12 cellular contexts compared by ENCODE assay signal in the genomic region with DNA sequence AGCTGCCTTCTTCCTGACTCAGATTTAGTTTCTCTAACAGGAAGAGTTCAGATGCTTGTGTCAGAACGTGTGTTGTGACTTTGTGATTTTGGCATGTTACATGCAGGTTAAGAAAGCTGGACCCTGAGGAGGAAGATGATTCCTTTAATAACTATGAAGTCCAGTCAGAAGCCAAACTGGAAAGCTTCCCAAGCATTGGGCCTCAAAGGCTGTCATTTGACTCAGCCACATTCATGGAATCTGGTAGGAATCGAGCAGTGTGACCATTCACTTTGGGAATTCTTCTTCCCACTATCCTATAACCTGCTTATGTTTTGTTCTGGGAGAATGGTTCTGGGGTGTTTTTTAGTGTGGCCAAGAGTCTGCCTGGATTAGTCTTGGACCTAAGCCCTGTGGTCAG. TPM values are rescaled to one million over a fixed set of nuclear protein-coding genes. Genes with fewer than 3 reads are reported as not detected.
DNase-seq lines count a peak whose midpoint lies in the region; ATAC-seq and TF ChIP-seq lines count a peak whose summit lies in the region.
"Had no signal": no experiment of that assay in that cellular context is flagged by ENCODE, and none has a peak within 500 bp of the region (broad histone marks: within the 10 kb centered on the region; RNA-seq: fewer than 3 reads in every experiment).

No MANE protein-coding gene starts in this region.

- no peaks in the 10 kb centered on the region for H3K9me3 ChIP-seq in subcutaneous abdominal adipose tissue (ENCODE audit: control insufficient read depth in 5 of 5, low read length in 5 of 5)
- H3K9me3 ChIP-seq: left ventricle myocardium inferior had no signal

- DNase-seq in GM04504 (ENCODE audit: low read depth) (peak; percentile 95), astrocyte of the cerebellum (ENCODE audit: low read depth) (peak; percentile 94), glomerular endothelial cell (ENCODE audit: extremely low read depth, low read depth, low spot score) (peak; percentile 50), HK-2 (ENCODE audit: unreplicated experiment) (no peak), ureter (ENCODE audit: low spot score) (no peak), HUDEP-2 (lab: John Stamatoyannopoulos, UW; ENCODE audit: unreplicated experiment in 76 of 76) (no peak)
- DNase-seq: activated CD4-positive, alpha-beta T cell treated with anti-CD3 and anti-CD28 coated beads for 48 hours; left ventricle myocardium inferior; NCI-H187 had no signal

- H3K4me3 ChIP-seq in astrocyte of the cerebellum (ENCODE audit: low read depth, low read length), result no peak overlapping the region
- no peak overlapping the region for H3K4me3 ChIP-seq in subcutaneous abdominal adipose tissue (ENCODE audit: low read depth in 1 of 5, low read length in 5 of 5)
- H3K4me3 ChIP-seq: left ventricle myocardium inferior had no signal

- H3K27me3 ChIP-seq in subcutaneous abdominal adipose tissue (ENCODE audit: control insufficient read depth in 5 of 5, insufficient read depth in 4 of 5, low read length in 5 of 5), result no peaks in the 10 kb centered on the region

- in situ Hi-C loops in astrocyte of the cerebellum (cut with HindIII; ENCODE audit: low sequenced_read_pairs), result loop anchor here (5.0 kb wide), 1 partner anchor 83 kb away; no protein-coding TSS in a partner anchor

- TF ChIP-seq CTCF in astrocyte of the cerebellum (IDR thresholded peaks at IDR 0.05; ENCODE audit: low read depth, low read length, missing control alignments), result no peak

- H3K36me3 ChIP-seq in subcutaneous abdominal adipose tissue (ENCODE audit: control insufficient read depth in 5 of 5, insufficient read depth in 5 of 5, low read length in 5 of 5), result peaks cover 14 to 87% (median 73%) of the 10 kb centered on the region in 5 donors

- no peak for ATAC-seq in GM21515 (IDR thresholded peaks at IDR 0.05; ENCODE audit: unreplicated experiment)
- ATAC-seq: HCT116 had no signal

- H3K9ac ChIP-seq in subcutaneous abdominal adipose tissue (ENCODE audit: low read length in 5 of 5), result no peak overlapping the region

- peaks cover 9 to 28% (median 24%) of the 10 kb centered on the region in 5 donors for H3K4me1 ChIP-seq in subcutaneous abdominal adipose tissue (ENCODE audit: control insufficient read depth in 5 of 5, insufficient read depth in 5 of 5, low read length in 5 of 5)

- H3K27ac ChIP-seq in subcutaneous abdominal adipose tissue (ENCODE audit: low read depth, low read length), result peak overlapping the region; percentile 44

RNA-seq across cellular contexts. Expression of a gene that starts 48.0 kb away (rescaled TPM):
- total RNA-seq in glomerular endothelial cell, result 35.2 and 52.6 TPM in 2 replicates
- 117 TPM for total RNA-seq in ureter

RNA-seq across cellular contexts. Expression of a gene that starts 53.9 kb away (rescaled TPM):
- total RNA-seq in glomerular endothelial cell, result not detected in 2 replicates
- total RNA-seq in ureter, result not detected
- total RNA-seq: left ventricle myocardium inferior had no signal

Comparison
In these comparisons a context has a peak if more than half of its experiments do, and no peak if none do; other contexts are left out.
1. DNase-seq: peak in GM04504 (single experiment), astrocyte of the cerebellum (single experiment) and glomerular endothelial cell (single experiment); none in HK-2 (single experiment), ureter (single experiment) and HUDEP-2 (0 of 76).